Comparison of ENCODE assay signal across 11 cellular contexts in genomic region chr5:607541-608285, GRCh38. TPM values are rescaled to one million over a fixed set of nuclear protein-coding genes. Genes with fewer than 3 reads are reported as not detected.
A peak's percentile ranks its signal among the peaks of the same experiment; 100 is the strongest.
DNase-seq lines count a peak whose midpoint lies in the region; ATAC-seq and TF ChIP-seq lines count a peak whose summit lies in the region.
"Had no signal": no experiment of that assay in that cellular context is flagged by ENCODE, and none has a peak within 500 bp of the region (broad histone marks: within the 10 kb centered on the region; RNA-seq: fewer than 3 reads in every experiment).

No MANE protein-coding gene starts in this region.

- ATAC-seq in GM19351 (IDR thresholded peaks at IDR 0.05; ENCODE audit: unreplicated experiment): peak; percentile 57
- ATAC-seq in HG03520 (IDR thresholded peaks at IDR 0.05; ENCODE audit: unreplicated experiment): peak; percentile 46
- ATAC-seq in omental fat pad (ENCODE audit: low FRiP score): no peak
- ATAC-seq in HG02938 (IDR thresholded peaks at IDR 0.05; ENCODE audit: unreplicated experiment): no peak
- ATAC-seq: foreskin keratinocyte had no signal

- no peaks in the 10 kb centered on the region for H3F3A ChIP-seq in DOHH2 (ENCODE audit: control insufficient read depth, insufficient read depth)

- TF ChIP-seq CTCF in DOHH2 (IDR thresholded peaks at IDR 0.05; ENCODE audit: low read depth, low read length, poor library complexity, severe bottlenecking): no peak
- no peak for TF ChIP-seq CTCF in omental fat pad (IDR thresholded peaks at IDR 0.05)

- H3K9me2 ChIP-seq in DOHH2 (replicated peaks; ENCODE audit: control insufficient read depth, low read length): no peaks in the 10 kb centered on the region
- H3K9me2 ChIP-seq: SK-N-SH had no signal

- H3K9me3 ChIP-seq in DOHH2 (ENCODE audit: control insufficient read depth, insufficient read depth, low read length): no peaks in the 10 kb centered on the region
- H3K9me3 ChIP-seq: SK-N-SH had no signal

- H3K79me2 ChIP-seq in DOHH2 (ENCODE audit: control insufficient read depth, low read length): peaks cover 5% of the 10 kb centered on the region

- peaks cover 4% of the 10 kb centered on the region; the same call in 1 of the 2 replicates for H4K20me1 ChIP-seq in DOHH2 (ENCODE audit: control insufficient read depth, insufficient read depth, low read depth, low read length)

- peak; percentile 19 for DNase-seq in germinal center (ENCODE audit: low spot score)
- DNase-seq in omental fat pad (ENCODE audit: low spot score): no peak
- no peak for DNase-seq in T1000 (lab: John Stamatoyannopoulos, UW)
- DNase-seq in stimulated activated CD4-positive, alpha-beta T cell treated with anti-CD3 and anti-CD28 coated beads, Interleukin-15, amount 100 ng/mL, for 24 hours: no peak
- DNase-seq: EL, foreskin keratinocyte, SK-N-SH had no signal

- no peaks in the 10 kb centered on the region; the same call in 1 of the 2 replicates for H3K27me3 ChIP-seq in DOHH2 (ENCODE audit: control insufficient read depth, low read length)
- H3K27me3 ChIP-seq: foreskin keratinocyte had no signal

- no peak overlapping the region for H3K27ac ChIP-seq in DOHH2 (ENCODE audit: low read depth, low read length)
- H3K27ac ChIP-seq: foreskin keratinocyte had no signal

- H3K36me3 ChIP-seq in DOHH2 (ENCODE audit: control insufficient read depth, low read length): peaks cover under 1% of the 10 kb centered on the region; the same call in 1 of the 2 replicates

- peak overlapping the region; percentile 26 for H3K4me2 ChIP-seq in DOHH2 (ENCODE audit: low read length)
- H3K4me2 ChIP-seq: SK-N-SH had no signal

- H3K4me3 ChIP-seq in DOHH2 (ENCODE audit: low read length): no peak overlapping the region

- peaks cover 16% of the 10 kb centered on the region for H3K4me1 ChIP-seq in DOHH2 (ENCODE audit: control insufficient read depth, low read length)
- H3K4me1 ChIP-seq: foreskin keratinocyte had no signal

RNA-seq across cellular contexts. Expression of gene CEP72, which starts 4.4 kb away (rescaled TPM):
- total RNA-seq in omental fat pad: 1 to 10 TPM; 1.1 to 2.0 (median 1.7) TPM

Comparison
In these comparisons a context has a peak if more than half of its experiments do, and no peak if none do; other contexts are left out.
1. ATAC-seq: peak in GM19351 (single experiment) and HG03520 (single experiment); none in omental fat pad (single experiment) and HG02938 (single experiment).